Comparison of ENCODE assay signal across 1 cellular context in the genomic region with DNA sequence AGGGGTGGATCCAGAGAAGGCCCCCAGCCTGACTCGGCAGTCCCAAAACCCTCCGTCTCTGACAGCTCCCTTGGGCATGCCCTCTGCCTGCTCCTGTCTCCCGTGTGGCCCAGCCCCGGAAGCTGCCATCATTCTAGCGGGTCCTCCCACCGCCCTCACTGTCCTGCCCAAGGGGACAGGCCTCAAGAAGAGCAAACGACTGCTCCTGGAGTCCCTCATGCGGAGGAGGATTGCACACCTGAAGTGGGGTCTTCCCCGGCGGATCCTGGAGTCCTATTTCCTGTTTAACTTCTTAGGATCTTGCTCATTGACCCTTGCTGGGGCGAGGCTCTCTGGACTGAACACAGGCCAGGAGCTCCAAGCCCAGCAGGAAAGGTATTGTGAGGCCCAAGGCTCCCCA.
TF ChIP-seq lines count a peak whose summit lies in the region.

No MANE protein-coding gene starts in this region.

TF ChIP-seq in HepG2, 621 proteins besides CTCF, POLR2A, EP300 and RAD21:
- TF ChIP-seq, protein P1, sequence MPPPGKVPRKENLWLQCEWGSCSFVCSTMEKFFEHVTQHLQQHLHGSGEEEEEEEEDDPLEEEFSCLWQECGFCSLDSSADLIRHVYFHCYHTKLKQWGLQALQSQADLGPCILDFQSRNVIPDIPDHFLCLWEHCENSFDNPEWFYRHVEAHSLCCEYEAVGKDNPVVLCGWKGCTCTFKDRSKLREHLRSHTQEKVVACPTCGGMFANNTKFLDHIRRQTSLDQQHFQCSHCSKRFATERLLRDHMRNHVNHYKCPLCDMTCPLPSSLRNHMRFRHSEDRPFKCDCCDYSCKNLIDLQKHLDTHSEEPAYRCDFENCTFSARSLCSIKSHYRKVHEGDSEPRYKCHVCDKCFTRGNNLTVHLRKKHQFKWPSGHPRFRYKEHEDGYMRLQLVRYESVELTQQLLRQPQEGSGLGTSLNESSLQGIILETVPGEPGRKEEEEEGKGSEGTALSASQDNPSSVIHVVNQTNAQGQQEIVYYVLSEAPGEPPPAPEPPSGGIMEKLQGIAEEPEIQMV (CRISPR knock-in tag; IDR thresholded peaks at IDR 0.05; ENCODE audit: low read depth), result no peak
- TF ChIP-seq ZBTB7B (CRISPR knock-in tag; IDR thresholded peaks at IDR 0.05), result peak; percentile 4; the same call in 1 of the 2 replicates
- TF ChIP-seq, protein P2, sequence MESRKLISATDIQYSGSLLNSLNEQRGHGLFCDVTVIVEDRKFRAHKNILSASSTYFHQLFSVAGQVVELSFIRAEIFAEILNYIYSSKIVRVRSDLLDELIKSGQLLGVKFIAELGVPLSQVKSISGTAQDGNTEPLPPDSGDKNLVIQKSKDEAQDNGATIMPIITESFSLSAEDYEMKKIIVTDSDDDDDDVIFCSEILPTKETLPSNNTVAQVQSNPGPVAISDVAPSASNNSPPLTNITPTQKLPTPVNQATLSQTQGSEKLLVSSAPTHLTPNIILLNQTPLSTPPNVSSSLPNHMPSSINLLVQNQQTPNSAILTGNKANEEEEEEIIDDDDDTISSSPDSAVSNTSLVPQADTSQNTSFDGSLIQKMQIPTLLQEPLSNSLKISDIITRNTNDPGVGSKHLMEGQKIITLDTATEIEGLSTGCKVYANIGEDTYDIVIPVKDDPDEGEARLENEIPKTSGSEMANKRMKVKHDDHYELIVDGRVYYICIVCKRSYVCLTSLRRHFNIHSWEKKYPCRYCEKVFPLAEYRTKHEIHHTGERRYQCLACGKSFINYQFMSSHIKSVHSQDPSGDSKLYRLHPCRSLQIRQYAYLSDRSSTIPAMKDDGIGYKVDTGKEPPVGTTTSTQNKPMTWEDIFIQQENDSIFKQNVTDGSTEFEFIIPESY (CRISPR knock-in tag; IDR thresholded peaks at IDR 0.05), result 0 out of 2 replicates have a peak, but pooled peaks have one; percentile 9
- TF ChIP-seq AGO2 (optimal IDR thresholded peaks at IDR 0.05; ENCODE audit: low read depth, low read length), result peak; percentile 26
- no peak for TF ChIP-seq MYNN (CRISPR knock-in tag; IDR thresholded peaks at IDR 0.05; ENCODE audit: low read depth)
- TF ChIP-seq DMAP1 (CRISPR knock-in tag; IDR thresholded peaks at IDR 0.05), result 0 out of 2 replicates have a peak, but pooled peaks have one; percentile 8
- TF ChIP-seq NRL (CRISPR knock-in tag; IDR thresholded peaks at IDR 0.05; ENCODE audit: borderline replicate concordance), result peak; percentile 54; the same call in 1 of the 2 replicates
